In the genomic region with DNA sequence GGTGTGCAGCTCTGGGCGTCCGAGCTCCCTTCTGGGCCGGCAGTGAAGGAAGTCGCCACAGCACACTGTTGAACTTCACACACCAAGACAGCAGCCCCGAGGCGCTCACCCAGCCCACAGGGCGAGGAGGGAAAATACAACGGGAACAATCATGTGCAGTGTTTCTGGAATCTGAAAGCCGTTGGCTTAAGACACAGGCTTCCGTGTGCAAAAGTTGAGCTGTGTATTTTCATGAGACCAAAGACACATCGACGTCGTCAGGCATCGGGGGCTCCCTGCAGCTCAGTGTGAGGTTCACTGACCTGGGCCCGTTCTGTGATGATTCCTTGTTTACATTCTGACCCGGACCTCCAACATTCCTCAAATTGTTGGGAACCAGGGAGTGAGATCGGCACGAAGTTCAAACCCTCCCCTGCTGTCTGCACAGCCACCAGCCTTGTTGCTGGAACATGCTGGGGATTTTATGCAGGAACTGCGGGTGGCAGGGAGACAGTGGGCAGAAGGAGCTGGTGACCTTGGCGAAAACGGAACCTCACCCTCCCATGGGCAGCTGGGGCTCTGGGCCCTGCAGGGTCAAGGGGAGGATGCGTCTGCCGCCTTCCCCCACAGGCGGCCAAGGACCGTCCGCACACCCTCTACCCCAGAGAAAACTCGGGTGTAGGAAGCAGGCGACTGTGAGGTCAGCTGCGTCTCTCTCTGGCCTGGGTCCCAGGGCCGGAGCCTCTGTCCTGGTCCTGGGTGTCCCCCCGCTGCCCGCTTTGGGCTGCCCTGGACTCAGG, we compare ENCODE assay signal across 1 cellular context.
A peak's percentile ranks its signal among the peaks of the same experiment; 100 is the strongest.
TF ChIP-seq lines count a peak whose summit lies in the region.

No MANE protein-coding gene starts in this region.

TF ChIP-seq in HepG2, 621 proteins besides CTCF, POLR2A, EP300 and RAD21 (continued from another document and continues in another):
- TF ChIP-seq, protein P1, sequence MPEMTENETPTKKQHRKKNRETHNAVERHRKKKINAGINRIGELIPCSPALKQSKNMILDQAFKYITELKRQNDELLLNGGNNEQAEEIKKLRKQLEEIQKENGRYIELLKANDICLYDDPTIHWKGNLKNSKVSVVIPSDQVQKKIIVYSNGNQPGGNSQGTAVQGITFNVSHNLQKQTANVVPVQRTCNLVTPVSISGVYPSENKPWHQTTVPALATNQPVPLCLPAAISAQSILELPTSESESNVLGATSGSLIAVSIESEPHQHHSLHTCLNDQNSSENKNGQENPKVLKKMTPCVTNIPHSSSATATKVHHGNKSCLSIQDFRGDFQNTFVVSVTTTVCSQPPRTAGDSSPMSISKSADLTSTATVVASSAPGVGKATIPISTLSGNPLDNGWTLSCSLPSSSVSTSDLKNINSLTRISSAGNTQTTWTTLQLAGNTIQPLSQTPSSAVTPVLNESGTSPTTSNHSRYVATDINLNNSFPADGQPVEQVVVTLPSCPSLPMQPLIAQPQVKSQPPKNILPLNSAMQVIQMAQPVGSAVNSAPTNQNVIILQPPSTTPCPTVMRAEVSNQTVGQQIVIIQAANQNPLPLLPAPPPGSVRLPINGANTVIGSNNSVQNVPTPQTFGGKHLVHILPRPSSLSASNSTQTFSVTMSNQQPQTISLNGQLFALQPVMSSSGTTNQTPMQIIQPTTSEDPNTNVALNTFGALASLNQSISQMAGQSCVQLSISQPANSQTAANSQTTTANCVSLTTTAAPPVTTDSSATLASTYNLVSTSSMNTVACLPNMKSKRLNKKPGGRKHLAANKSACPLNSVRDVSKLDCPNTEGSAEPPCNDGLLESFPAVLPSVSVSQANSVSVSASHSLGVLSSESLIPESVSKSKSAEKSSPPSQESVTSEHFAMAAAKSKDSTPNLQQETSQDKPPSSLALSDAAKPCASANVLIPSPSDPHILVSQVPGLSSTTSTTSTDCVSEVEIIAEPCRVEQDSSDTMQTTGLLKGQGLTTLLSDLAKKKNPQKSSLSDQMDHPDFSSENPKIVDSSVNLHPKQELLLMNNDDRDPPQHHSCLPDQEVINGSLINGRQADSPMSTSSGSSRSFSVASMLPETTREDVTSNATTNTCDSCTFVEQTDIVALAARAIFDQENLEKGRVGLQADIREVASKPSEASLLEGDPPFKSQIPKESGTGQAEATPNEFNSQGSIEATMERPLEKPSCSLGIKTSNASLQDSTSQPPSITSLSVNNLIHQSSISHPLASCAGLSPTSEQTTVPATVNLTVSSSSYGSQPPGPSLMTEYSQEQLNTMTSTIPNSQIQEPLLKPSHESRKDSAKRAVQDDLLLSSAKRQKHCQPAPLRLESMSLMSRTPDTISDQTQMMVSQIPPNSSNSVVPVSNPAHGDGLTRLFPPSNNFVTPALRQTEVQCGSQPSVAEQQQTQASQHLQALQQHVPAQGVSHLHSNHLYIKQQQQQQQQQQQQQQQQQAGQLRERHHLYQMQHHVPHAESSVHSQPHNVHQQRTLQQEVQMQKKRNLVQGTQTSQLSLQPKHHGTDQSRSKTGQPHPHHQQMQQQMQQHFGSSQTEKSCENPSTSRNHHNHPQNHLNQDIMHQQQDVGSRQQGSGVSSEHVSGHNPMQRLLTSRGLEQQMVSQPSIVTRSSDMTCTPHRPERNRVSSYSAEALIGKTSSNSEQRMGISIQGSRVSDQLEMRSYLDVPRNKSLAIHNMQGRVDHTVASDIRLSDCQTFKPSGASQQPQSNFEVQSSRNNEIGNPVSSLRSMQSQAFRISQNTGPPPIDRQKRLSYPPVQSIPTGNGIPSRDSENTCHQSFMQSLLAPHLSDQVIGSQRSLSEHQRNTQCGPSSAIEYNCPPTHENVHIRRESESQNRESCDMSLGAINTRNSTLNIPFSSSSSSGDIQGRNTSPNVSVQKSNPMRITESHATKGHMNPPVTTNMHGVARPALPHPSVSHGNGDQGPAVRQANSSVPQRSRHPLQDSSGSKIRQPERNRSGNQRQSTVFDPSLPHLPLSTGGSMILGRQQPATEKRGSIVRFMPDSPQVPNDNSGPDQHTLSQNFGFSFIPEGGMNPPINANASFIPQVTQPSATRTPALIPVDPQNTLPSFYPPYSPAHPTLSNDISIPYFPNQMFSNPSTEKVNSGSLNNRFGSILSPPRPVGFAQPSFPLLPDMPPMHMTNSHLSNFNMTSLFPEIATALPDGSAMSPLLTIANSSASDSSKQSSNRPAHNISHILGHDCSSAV (CRISPR knock-in tag; IDR thresholded peaks at IDR 0.05; ENCODE audit: borderline replicate concordance), result 0 out of 2 replicates have a peak, but pooled peaks have one; percentile 82
- TF ChIP-seq ZFP1 (CRISPR knock-in tag; IDR thresholded peaks at IDR 0.05) (peak; percentile 82), ZNF652 (CRISPR knock-in tag; IDR thresholded peaks at IDR 0.05; ENCODE audit: borderline replicate concordance, low read depth) (no peak; the same call in 1 of the 2 replicates), GTF2F1 (IDR thresholded peaks at IDR 0.05; ENCODE audit: low read length) (no peak), ATM (IDR thresholded peaks at IDR 0.05; ENCODE audit: borderline replicate concordance) (no peak), ZNF296 (CRISPR knock-in tag; conservative IDR thresholded peaks at IDR 0.05) (no peak), KDM3A (CRISPR knock-in tag; IDR thresholded peaks at IDR 0.05; ENCODE audit: low read depth) (peak; percentile 79; the same call in 1 of the 2 replicates), RBFOX2 (IDR thresholded peaks at IDR 0.05; ENCODE audit: low read depth, low read length) (no peak), ZNF615 (CRISPR knock-in tag; IDR thresholded peaks at IDR 0.05; ENCODE audit: borderline replicate concordance) (no peak), HDAC2 (CRISPR knock-in tag; IDR thresholded peaks at IDR 0.05) (peak; percentile 97), HMGA1 (CRISPR knock-in tag; conservative IDR thresholded peaks at IDR 0.05) (no peak), TCF7 (IDR thresholded peaks at IDR 0.05; ENCODE audit: low read depth) (no peak; the same call in 1 of the 2 replicates), MXD4 (CRISPR knock-in tag; IDR thresholded peaks at IDR 0.05) (peak; percentile 83), ZNF121 (CRISPR knock-in tag; IDR thresholded peaks at IDR 0.05) (peak; percentile 99), ARHGAP35 (CRISPR knock-in tag; IDR thresholded peaks at IDR 0.05; ENCODE audit: borderline replicate concordance) (no peak), ZNF180 (CRISPR knock-in tag; IDR thresholded peaks at IDR 0.05; ENCODE audit: borderline replicate concordance, low read depth) (no peak), PHF21A (CRISPR knock-in tag; IDR thresholded peaks at IDR 0.05) (peak; percentile 85), ZNF678 (CRISPR knock-in tag; IDR thresholded peaks at IDR 0.05) (0 out of 2 replicates have a peak, but pooled peaks have one; percentile 63), ZNF17 (CRISPR knock-in tag; IDR thresholded peaks at IDR 0.05) (no peak), ZNF326 (CRISPR knock-in tag; IDR thresholded peaks at IDR 0.05; ENCODE audit: borderline replicate concordance) (no peak), ZNF431 (CRISPR knock-in tag; IDR thresholded peaks at IDR 0.05; ENCODE audit: borderline replicate concordance, low read depth) (no peak), ZNF550 (CRISPR knock-in tag; IDR thresholded peaks at IDR 0.05; ENCODE audit: borderline replicate concordance) (no peak), TCF12 (IDR thresholded peaks at IDR 0.05) (no peak), TCF12 (CRISPR knock-in tag; IDR thresholded peaks at IDR 0.05) (peak; percentile 80), SMYD3 (CRISPR knock-in tag; IDR thresholded peaks at IDR 0.05) (peak; percentile 78; the same call in 1 of the 2 replicates), ZNF879 (CRISPR knock-in tag; IDR thresholded peaks at IDR 0.05) (peak; percentile 96), MIER3 (CRISPR knock-in tag; IDR thresholded peaks at IDR 0.05; ENCODE audit: borderline replicate concordance) (peak; percentile 83; the same call in 1 of the 2 replicates), ZNF496 (CRISPR knock-in tag; IDR thresholded peaks at IDR 0.05; ENCODE audit: insufficient replicate concordance) (no peak), ZNF598 (CRISPR knock-in tag; IDR thresholded peaks at IDR 0.05; ENCODE audit: borderline replicate concordance) (no peak; the same call in 1 of the 2 replicates), ZNF251 (CRISPR knock-in tag; IDR thresholded peaks at IDR 0.05) (peak; percentile 55; the same call in 1 of the 2 replicates), HOXA9 (CRISPR knock-in tag; IDR thresholded peaks at IDR 0.05; ENCODE audit: borderline replicate concordance) (peak; percentile 81), ZNF570 (CRISPR knock-in tag; IDR thresholded peaks at IDR 0.05; ENCODE audit: borderline replicate concordance) (no peak), RELA (CRISPR knock-in tag; IDR thresholded peaks at IDR 0.05) (no peak; the same call in 1 of the 2 replicates), NKX3-1 (CRISPR knock-in tag; IDR thresholded peaks at IDR 0.05) (peak; percentile 69; the same call in 1 of the 2 replicates), ZNF747 (CRISPR knock-in tag; IDR thresholded peaks at IDR 0.05; ENCODE audit: borderline replicate concordance) (0 out of 2 replicates have a peak, but pooled peaks have one; percentile 48), IKZF4 (CRISPR knock-in tag; IDR thresholded peaks at IDR 0.05; ENCODE audit: borderline replicate concordance, low read depth, not compliant biosample characterization) (peak; percentile 43), HNRNPL (IDR thresholded peaks at IDR 0.05; ENCODE audit: low read depth, low read length) (peak; percentile 91), CC2D1A (CRISPR knock-in tag; IDR thresholded peaks at IDR 0.05) (no peak), ZNF607 (CRISPR knock-in tag; IDR thresholded peaks at IDR 0.05; ENCODE audit: borderline replicate concordance) (no peak)
- TF ChIP-seq, protein P2, sequence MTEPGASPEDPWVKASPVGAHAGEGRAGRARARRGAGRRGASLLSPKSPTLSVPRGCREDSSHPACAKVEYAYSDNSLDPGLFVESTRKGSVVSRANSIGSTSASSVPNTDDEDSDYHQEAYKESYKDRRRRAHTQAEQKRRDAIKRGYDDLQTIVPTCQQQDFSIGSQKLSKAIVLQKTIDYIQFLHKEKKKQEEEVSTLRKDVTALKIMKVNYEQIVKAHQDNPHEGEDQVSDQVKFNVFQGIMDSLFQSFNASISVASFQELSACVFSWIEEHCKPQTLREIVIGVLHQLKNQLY (CRISPR knock-in tag; IDR thresholded peaks at IDR 0.05), result peak; percentile 84
- TF ChIP-seq, protein P3, sequence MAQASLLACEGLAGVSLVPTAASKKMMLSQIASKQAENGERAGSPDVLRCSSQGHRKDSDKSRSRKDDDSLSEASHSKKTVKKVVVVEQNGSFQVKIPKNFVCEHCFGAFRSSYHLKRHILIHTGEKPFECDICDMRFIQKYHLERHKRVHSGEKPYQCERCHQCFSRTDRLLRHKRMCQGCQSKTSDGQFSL (CRISPR knock-in tag; IDR thresholded peaks at IDR 0.05), result no peak
- TF ChIP-seq, protein P4, sequence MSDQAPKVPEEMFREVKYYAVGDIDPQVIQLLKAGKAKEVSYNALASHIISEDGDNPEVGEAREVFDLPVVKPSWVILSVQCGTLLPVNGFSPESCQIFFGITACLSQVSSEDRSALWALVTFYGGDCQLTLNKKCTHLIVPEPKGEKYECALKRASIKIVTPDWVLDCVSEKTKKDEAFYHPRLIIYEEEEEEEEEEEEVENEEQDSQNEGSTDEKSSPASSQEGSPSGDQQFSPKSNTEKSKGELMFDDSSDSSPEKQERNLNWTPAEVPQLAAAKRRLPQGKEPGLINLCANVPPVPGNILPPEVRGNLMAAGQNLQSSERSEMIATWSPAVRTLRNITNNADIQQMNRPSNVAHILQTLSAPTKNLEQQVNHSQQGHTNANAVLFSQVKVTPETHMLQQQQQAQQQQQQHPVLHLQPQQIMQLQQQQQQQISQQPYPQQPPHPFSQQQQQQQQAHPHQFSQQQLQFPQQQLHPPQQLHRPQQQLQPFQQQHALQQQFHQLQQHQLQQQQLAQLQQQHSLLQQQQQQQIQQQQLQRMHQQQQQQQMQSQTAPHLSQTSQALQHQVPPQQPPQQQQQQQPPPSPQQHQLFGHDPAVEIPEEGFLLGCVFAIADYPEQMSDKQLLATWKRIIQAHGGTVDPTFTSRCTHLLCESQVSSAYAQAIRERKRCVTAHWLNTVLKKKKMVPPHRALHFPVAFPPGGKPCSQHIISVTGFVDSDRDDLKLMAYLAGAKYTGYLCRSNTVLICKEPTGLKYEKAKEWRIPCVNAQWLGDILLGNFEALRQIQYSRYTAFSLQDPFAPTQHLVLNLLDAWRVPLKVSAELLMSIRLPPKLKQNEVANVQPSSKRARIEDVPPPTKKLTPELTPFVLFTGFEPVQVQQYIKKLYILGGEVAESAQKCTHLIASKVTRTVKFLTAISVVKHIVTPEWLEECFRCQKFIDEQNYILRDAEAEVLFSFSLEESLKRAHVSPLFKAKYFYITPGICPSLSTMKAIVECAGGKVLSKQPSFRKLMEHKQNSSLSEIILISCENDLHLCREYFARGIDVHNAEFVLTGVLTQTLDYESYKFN (CRISPR knock-in tag; conservative IDR thresholded peaks at IDR 0.05), result peak; percentile 99
- TF ChIP-seq, protein P5, sequence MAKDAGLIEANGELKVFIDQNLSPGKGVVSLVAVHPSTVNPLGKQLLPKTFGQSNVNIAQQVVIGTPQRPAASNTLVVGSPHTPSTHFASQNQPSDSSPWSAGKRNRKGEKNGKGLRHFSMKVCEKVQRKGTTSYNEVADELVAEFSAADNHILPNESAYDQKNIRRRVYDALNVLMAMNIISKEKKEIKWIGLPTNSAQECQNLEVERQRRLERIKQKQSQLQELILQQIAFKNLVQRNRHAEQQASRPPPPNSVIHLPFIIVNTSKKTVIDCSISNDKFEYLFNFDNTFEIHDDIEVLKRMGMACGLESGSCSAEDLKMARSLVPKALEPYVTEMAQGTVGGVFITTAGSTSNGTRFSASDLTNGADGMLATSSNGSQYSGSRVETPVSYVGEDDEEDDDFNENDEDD (CRISPR knock-in tag; IDR thresholded peaks at IDR 0.05; ENCODE audit: borderline replicate concordance), result peak; percentile 87; the same call in 1 of the 2 replicates
- TF ChIP-seq, protein P6, sequence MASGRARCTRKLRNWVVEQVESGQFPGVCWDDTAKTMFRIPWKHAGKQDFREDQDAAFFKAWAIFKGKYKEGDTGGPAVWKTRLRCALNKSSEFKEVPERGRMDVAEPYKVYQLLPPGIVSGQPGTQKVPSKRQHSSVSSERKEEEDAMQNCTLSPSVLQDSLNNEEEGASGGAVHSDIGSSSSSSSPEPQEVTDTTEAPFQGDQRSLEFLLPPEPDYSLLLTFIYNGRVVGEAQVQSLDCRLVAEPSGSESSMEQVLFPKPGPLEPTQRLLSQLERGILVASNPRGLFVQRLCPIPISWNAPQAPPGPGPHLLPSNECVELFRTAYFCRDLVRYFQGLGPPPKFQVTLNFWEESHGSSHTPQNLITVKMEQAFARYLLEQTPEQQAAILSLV (CRISPR knock-in tag; IDR thresholded peaks at IDR 0.05; ENCODE audit: borderline replicate concordance), result 0 out of 2 replicates have a peak, but pooled peaks have one; percentile 53
- TF ChIP-seq, protein P7, sequence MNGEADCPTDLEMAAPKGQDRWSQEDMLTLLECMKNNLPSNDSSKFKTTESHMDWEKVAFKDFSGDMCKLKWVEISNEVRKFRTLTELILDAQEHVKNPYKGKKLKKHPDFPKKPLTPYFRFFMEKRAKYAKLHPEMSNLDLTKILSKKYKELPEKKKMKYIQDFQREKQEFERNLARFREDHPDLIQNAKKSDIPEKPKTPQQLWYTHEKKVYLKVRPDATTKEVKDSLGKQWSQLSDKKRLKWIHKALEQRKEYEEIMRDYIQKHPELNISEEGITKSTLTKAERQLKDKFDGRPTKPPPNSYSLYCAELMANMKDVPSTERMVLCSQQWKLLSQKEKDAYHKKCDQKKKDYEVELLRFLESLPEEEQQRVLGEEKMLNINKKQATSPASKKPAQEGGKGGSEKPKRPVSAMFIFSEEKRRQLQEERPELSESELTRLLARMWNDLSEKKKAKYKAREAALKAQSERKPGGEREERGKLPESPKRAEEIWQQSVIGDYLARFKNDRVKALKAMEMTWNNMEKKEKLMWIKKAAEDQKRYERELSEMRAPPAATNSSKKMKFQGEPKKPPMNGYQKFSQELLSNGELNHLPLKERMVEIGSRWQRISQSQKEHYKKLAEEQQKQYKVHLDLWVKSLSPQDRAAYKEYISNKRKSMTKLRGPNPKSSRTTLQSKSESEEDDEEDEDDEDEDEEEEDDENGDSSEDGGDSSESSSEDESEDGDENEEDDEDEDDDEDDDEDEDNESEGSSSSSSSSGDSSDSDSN (CRISPR knock-in tag; IDR thresholded peaks at IDR 0.05), result peak; percentile 51; the same call in 1 of the 2 replicates
